In the genomic region with DNA sequence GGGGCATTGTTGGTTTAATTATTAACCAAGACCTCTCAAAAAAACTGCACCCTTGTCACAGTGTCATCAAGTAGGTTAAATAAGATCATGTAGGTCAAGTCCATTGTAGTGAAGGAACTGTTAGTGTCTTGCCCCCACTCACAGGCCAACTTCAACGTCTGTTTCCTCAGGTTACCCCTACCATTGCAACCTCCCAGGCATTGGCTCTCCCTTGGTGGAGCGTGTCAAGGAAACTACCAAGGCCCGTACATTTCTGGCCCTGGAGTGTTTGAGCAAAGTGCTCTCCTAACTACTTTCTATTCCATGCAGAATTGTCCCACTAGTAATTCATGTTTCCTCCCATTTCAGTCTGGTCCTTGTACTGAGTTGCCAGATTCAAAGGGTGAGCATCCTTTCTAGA, we compare ENCODE assay signal across 23 cellular contexts.
"Had no signal": no experiment of that assay in that cellular context is flagged by ENCODE, and none has a peak within 500 bp of the region (broad histone marks: within the 10 kb centered on the region; RNA-seq: fewer than 3 reads in every experiment).

No MANE protein-coding gene starts in this region.

- DNase-seq: dermis blood vessel endothelial cell; esophagus squamous epithelium; foreskin fibroblast; immature natural killer cell; kidney; left cardiac atrium; left ventricle myocardium inferior; lower lobe of right lung; mesenchymal stem cell; midbrain; occipital lobe; pancreas; right cardiac atrium; stimulated activated CD4-positive, alpha-beta T cell treated with anti-CD3 and anti-CD28 coated beads, Interleukin-2, amount 100 ng/mL, for 48 hours; stimulated activated naive CD8-positive, alpha-beta T cell treated with anti-CD3 and anti-CD28 coated beads, Interleukin-15, Interleukin-2, amounts not matched to agents 100 U/mL and 50 U/mL, for 24 hours; thyroid gland; uterus had no signal

- H3K4me2 ChIP-seq: smooth muscle cell had no signal

- ATAC-seq: gastroesophageal sphincter; left cardiac atrium; lower lobe of right lung; pancreas; right cardiac atrium; stimulated activated naive CD8-positive, alpha-beta T cell treated with anti-CD3 and anti-CD28 coated beads, Interleukin-15, Interleukin-2, amounts not matched to agents 100 U/mL and 50 U/mL, for 24 hours had no signal

- H3K27me3 ChIP-seq: esophagus squamous epithelium, gastroesophageal sphincter, pancreas, suprapubic skin, thyroid gland, uterus had no signal

- H3K4me3 ChIP-seq: esophagus squamous epithelium, gastroesophageal sphincter, left ventricle myocardium inferior, lower lobe of right lung, pancreas, smooth muscle cell, suprapubic skin, thyroid gland, uterus had no signal

- FAIRE-seq: kidney, pancreas had no signal

- H3K4me1 Mint-ChIP-seq: immature natural killer cell had no signal

- H3K4me1 ChIP-seq: esophagus squamous epithelium, gastroesophageal sphincter, lower lobe of right lung, pancreas, suprapubic skin, thyroid gland, uterus had no signal

- H3K27me3 Mint-ChIP-seq: progenitor cell of endocrine pancreas had no signal

- H3K9me3 ChIP-seq: esophagus squamous epithelium, gastroesophageal sphincter, left ventricle myocardium inferior, lower lobe of right lung, pancreas, suprapubic skin, thyroid gland, uterus had no signal

- H3K36me3 ChIP-seq: pancreas, suprapubic skin, uterus had no signal

- H3K9me3 Mint-ChIP-seq: immature natural killer cell, nephron, type B pancreatic cell had no signal

- H3K36me3 Mint-ChIP-seq: immature natural killer cell, type B pancreatic cell had no signal

- H3K27ac ChIP-seq: esophagus squamous epithelium, gastroesophageal sphincter, left ventricle myocardium inferior, lower lobe of right lung, pancreas, suprapubic skin, thyroid gland, uterus had no signal

- H3K27ac Mint-ChIP-seq: immature natural killer cell, nephron, progenitor cell of endocrine pancreas, type B pancreatic cell had no signal

- H3K4me3 Mint-ChIP-seq: immature natural killer cell, nephron, type B pancreatic cell had no signal
